Comparison of ENCODE assay signal across 18 cellular contexts in the genomic region with DNA sequence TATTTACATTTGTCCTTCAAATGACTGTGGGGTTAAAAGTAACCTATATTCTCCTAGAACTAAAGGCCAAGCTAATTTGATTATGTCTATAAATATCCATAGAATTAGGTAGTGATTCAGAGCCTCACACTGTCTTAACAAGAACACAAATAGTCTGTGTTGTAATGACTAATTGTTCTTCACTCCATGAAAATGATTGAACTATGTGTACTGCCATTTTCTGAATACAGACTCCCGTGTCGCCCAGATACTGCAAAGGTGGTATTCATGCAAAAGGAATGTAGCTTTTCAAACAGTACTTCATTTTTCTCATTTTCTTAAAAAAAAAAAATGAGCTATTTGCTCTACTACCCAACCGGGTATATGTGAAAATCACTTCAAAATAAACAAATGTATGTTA. TPM values are rescaled to one million over a fixed set of nuclear protein-coding genes. Genes with fewer than 3 reads are reported as not detected.
A peak's percentile ranks its signal among the peaks of the same experiment; 100 is the strongest.
DNase-seq lines count a peak whose midpoint lies in the region; ATAC-seq, FAIRE-seq and TF ChIP-seq lines count a peak whose summit lies in the region.
"Had no signal": no experiment of that assay in that cellular context is flagged by ENCODE, and none has a peak within 500 bp of the region (broad histone marks: within the 10 kb centered on the region; RNA-seq: fewer than 3 reads in every experiment).

No MANE protein-coding gene starts in this region.

- H3K36me3 ChIP-seq in Caco-2 (ENCODE audit: control insufficient read depth, insufficient read depth, low read length) (no peaks in the 10 kb centered on the region), PC-9 (ENCODE audit: low read depth) (no peaks in the 10 kb centered on the region), kidney (ENCODE audit: control insufficient read depth in 1 of 2, insufficient read depth in 2 of 2, low read length in 2 of 2) (no peaks in the 10 kb centered on the region)

- POLR2A ChIA-PET in Caco-2 (lab: Charles Lee) (interaction anchor here (0.7 kb wide), 1 partner anchor 12 kb away, joined by 3 read pairs; a partner anchor contains a TSS), PC-9 (lab: Charles Lee; ENCODE audit: unreplicated experiment) (interaction anchor here (0.6 to 1.0 kb wide), 3 partner anchors 10 to 264 kb away, joined by 3 to 16 read pairs (median 4); a partner anchor contains a TSS)

- no peak for FAIRE-seq in kidney (lab: Jason Lieb, UNC)
- FAIRE-seq: GM19239, H1 had no signal

- no peaks in the 10 kb centered on the region for H3K9me2 ChIP-seq in PC-9 (ENCODE audit: insufficient read depth)

- TF ChIP-seq CTCF in Caco-2 (IDR thresholded peaks at IDR 0.05; ENCODE audit: insufficient read depth in 1 of 2, low read depth in 1 of 2, low read length in 1 of 2, severe bottlenecking in 1 of 2, unreplicated experiment in 1 of 2) = no peak
- no peak for TF ChIP-seq CTCF in PC-9 (conservative IDR thresholded peaks at IDR 0.05)
- TF ChIP-seq CTCF in epithelial cell of esophagus (IDR thresholded peaks at IDR 0.05; ENCODE audit: insufficient read depth, low read depth, low read length, missing control alignments) = no peak
- no peak for TF ChIP-seq CTCF in mesothelial cell of epicardium (IDR thresholded peaks at IDR 0.05; ENCODE audit: unreplicated experiment)
- no peak for TF ChIP-seq CTCF in kidney (IDR thresholded peaks at IDR 0.05; ENCODE audit: borderline replicate concordance, extremely low read depth, insufficient read depth)
- TF ChIP-seq CTCF in lower leg skin (IDR thresholded peaks at IDR 0.05) = no peak

- peaks cover 26% of the 10 kb centered on the region for H3F3A ChIP-seq in PC-9 (ENCODE audit: insufficient read depth, low read depth)

- no peak overlapping the region for H2AFZ ChIP-seq in PC-9

- BruUV-seq in Caco-2 (replicated peaks; lab: Mats Ljungman, UMichigan) (TSS peak; percentile 78), PC-9 (replicated peaks; lab: Mats Ljungman, UMichigan) (no TSS peak)

- peaks cover 8% of the 10 kb centered on the region for H3K4me1 ChIP-seq in Caco-2
- peaks cover 44% of the 10 kb centered on the region for H3K4me1 ChIP-seq in PC-9 (replicated peaks; ENCODE audit: insufficient read depth)
- no peaks in the 10 kb centered on the region for H3K4me1 ChIP-seq in kidney (ENCODE audit: control insufficient read depth in 1 of 2, insufficient read depth in 1 of 2, low read depth in 1 of 2, low read length in 2 of 2)

- no peak for ATAC-seq in GM21526 (IDR thresholded peaks at IDR 0.05; ENCODE audit: low FRiP score, unreplicated experiment)
- ATAC-seq: activated naive CD8-positive, alpha-beta T cell treated with anti-CD3 and anti-CD28 coated beads, Interleukin-2, amount 50 U/mL, for 24 hours; left ventricle myocardium superior; sciatic nerve had no signal

- H3K9me3 Mint-ChIP-seq in Caco-2 (ENCODE audit: unreplicated experiment) (no peaks in the 10 kb centered on the region), mesothelial cell of epicardium (peaks cover 5% of the 10 kb centered on the region)
- H3K9me3 Mint-ChIP-seq: activated naive CD8-positive, alpha-beta T cell treated with anti-CD3 and anti-CD28 coated beads, Interleukin-2, amount 50 U/mL, for 24 hours; CD14-positive monocyte had no signal

- H3K27ac Mint-ChIP-seq in Caco-2 (ENCODE audit: unreplicated experiment) (peak overlapping the region; percentile 72), mesothelial cell of epicardium (peak overlapping the region; percentile 60)
- H3K27ac Mint-ChIP-seq: activated naive CD8-positive, alpha-beta T cell treated with anti-CD3 and anti-CD28 coated beads, Interleukin-2, amount 50 U/mL, for 24 hours; CD14-positive monocyte; nephron progenitor cell had no signal

- intact Hi-C loops in Caco-2 (cut with micrococcal nuclease; ENCODE audit: unreplicated experiment) = no loop called here
- intact Hi-C loops in PC-9 (cut with micrococcal nuclease; ENCODE audit: unreplicated experiment) = no loop called here
- intact Hi-C loops in kidney (cut with DNase I) = no loop called here
- intact Hi-C loops in lower leg skin (cut with DNase I; ENCODE audit: low total_unique reads) = no loop called here

- peak overlapping the region; percentile 32 for H3K4me3 Mint-ChIP-seq in Caco-2 (ENCODE audit: unreplicated experiment)
- H3K4me3 Mint-ChIP-seq in mesothelial cell of epicardium = no peak overlapping the region
- H3K4me3 Mint-ChIP-seq: activated naive CD8-positive, alpha-beta T cell treated with anti-CD3 and anti-CD28 coated beads, Interleukin-2, amount 50 U/mL, for 24 hours; CD14-positive monocyte; nephron progenitor cell had no signal

- H3K27me3 ChIP-seq in Caco-2 (replicated peaks; ENCODE audit: control insufficient read depth, insufficient read depth, low read length) = no peaks in the 10 kb centered on the region
- no peaks in the 10 kb centered on the region for H3K27me3 ChIP-seq in PC-9 (ENCODE audit: insufficient read depth, low read depth)

- TF ChIP-seq POLR2A in lower leg skin (IDR thresholded peaks at IDR 0.05) = no peak

- H3K9me3 ChIP-seq in Caco-2 (no peaks in the 10 kb centered on the region), PC-9 (ENCODE audit: insufficient read depth, low read depth) (no peaks in the 10 kb centered on the region), kidney (ENCODE audit: control insufficient read depth in 1 of 2, low read length in 2 of 2) (no peaks in the 10 kb centered on the region)

- H3K27me3 Mint-ChIP-seq in Caco-2 (ENCODE audit: insufficient read depth, unreplicated experiment) (no peaks in the 10 kb centered on the region), mesothelial cell of epicardium (ENCODE audit: low read depth) (no peaks in the 10 kb centered on the region)
- H3K27me3 Mint-ChIP-seq: activated naive CD8-positive, alpha-beta T cell treated with anti-CD3 and anti-CD28 coated beads, Interleukin-2, amount 50 U/mL, for 24 hours had no signal

- WGBS in lower leg skin, 2 donors = 59 to 60% methylated on average over 3 of the region's 3 CpGs

- no peaks in the 10 kb centered on the region for H3K79me2 ChIP-seq in PC-9 (ENCODE audit: low read depth)

- CTCF ChIA-PET in Caco-2 (lab: Charles Lee) (interaction anchor here (0.6 to 1.1 kb wide), 3 partner anchors 10 to 127 kb away, joined by 3 to 4 read pairs (median 3); a partner anchor contains a TSS), PC-9 (lab: Charles Lee) (no interaction called here)

- H3K4me1 Mint-ChIP-seq in Caco-2 (ENCODE audit: low read depth, unreplicated experiment) (peaks cover 14% of the 10 kb centered on the region), mesothelial cell of epicardium (peaks cover 22% of the 10 kb centered on the region)
- H3K4me1 Mint-ChIP-seq: activated naive CD8-positive, alpha-beta T cell treated with anti-CD3 and anti-CD28 coated beads, Interleukin-2, amount 50 U/mL, for 24 hours; CD14-positive monocyte; nephron progenitor cell had no signal

- no peak overlapping the region for H3K4me3 ChIP-seq in Caco-2 (ENCODE audit: low read depth, low read length)
- peak overlapping the region; percentile 39 for H3K4me3 ChIP-seq in PC-9
- H3K4me3 ChIP-seq in epithelial cell of esophagus (ENCODE audit: low read length) = no peak overlapping the region
- no peak overlapping the region for H3K4me3 ChIP-seq in kidney (ENCODE audit: low read length in 2 of 2)
- no peak overlapping the region for H3K4me3 ChIP-seq in lower leg skin (ENCODE audit: low read depth, poor library complexity, severe bottlenecking)

- peak overlapping the region; percentile 78 for H3K4me2 ChIP-seq in PC-9

- peak overlapping the region; percentile 98 for H3K27ac ChIP-seq in PC-9
- no peak overlapping the region for H3K27ac ChIP-seq in kidney (ENCODE audit: low read depth in 2 of 2, low read length in 2 of 2)

- DNase-seq in Caco-2 = peak in 1 of 2 experiments; percentile 34
- peak in 1 of 2 experiments; percentile 93 for DNase-seq in PC-9
- peak; percentile 76 for DNase-seq in epithelial cell of esophagus (ENCODE audit: low read depth)
- DNase-seq in mesothelial cell of epicardium (ENCODE audit: low spot score in 2 of 2, unreplicated experiment in 2 of 2) = no peak
- DNase-seq in COR-L47 (lab: John Stamatoyannopoulos, UW) = no peak
- DNase-seq in kidney = no peak
- no peak for DNase-seq in lower leg skin (ENCODE audit: low spot score in 2 of 2)
- DNase-seq: activated naive CD8-positive, alpha-beta T cell treated with anti-CD3 and anti-CD28 coated beads, Interleukin-2, amount 50 U/mL, for 24 hours; activated T-cell treated with anti-CD3 and anti-CD28 coated beads for 4 hours; head of caudate nucleus; left ventricle myocardium superior; nephron progenitor cell; stimulated activated naive CD4-positive, alpha-beta T cell treated with Interleukin-2 at 50 U/mL for 16 hours had no signal

- no peaks in the 10 kb centered on the region for H4K20me1 ChIP-seq in PC-9 (ENCODE audit: insufficient read depth)

- H3K36me3 Mint-ChIP-seq in Caco-2 (ENCODE audit: insufficient read depth, unreplicated experiment) = no peaks in the 10 kb centered on the region
- no peaks in the 10 kb centered on the region for H3K36me3 Mint-ChIP-seq in mesothelial cell of epicardium
- H3K36me3 Mint-ChIP-seq: CD14-positive monocyte had no signal

- H3K9ac ChIP-seq in kidney (ENCODE audit: low read length in 2 of 2) = no peak overlapping the region

RNA-seq across cellular contexts. Expression of a gene that starts 11.3 kb away (rescaled TPM):
- total RNA-seq in Caco-2 (2022) (41.5 and 43.0 TPM in 2 replicates), PC-9 (2021) (34.4 and 41.0 TPM in 2 replicates), mesothelial cell of epicardium (68.1 to 72.2 TPM (median 68.3 TPM) in 3 replicates), kidney (26.3 TPM), lower leg skin (10 to 100 TPM in 3 of 4 donors, 1 to 10 TPM in 1; 8.7 to 17.6 (median 14.1) TPM)
- 14.7 TPM for polyA plus RNA-seq in kidney (ENCODE audit: insufficient read depth, low read depth, low replicate concordance)
